Comparison of ENCODE assay signal across 25 cellular contexts in the genomic region with DNA sequence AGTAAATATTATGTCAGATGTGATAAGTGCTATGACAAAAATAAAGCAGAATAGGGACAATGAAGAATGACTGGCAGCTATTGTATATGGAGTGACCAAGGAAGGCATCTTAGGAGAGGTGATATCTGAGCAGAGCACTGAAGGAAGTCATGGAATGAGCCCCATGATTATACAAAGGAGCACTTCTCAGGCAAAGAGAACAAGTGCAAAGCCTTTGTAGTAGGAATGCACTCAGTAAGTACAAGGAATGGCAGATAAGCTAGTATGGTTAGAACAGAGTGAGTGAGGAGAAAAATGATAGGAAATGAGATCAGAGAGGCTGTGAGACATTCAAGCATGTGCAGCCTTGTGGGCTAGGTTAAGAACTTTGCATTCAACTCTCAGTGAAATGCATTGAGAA.
"Had no signal": no experiment of that assay in that cellular context is flagged by ENCODE, and none has a peak within 500 bp of the region (broad histone marks: within the 10 kb centered on the region; RNA-seq: fewer than 3 reads in every experiment).

No MANE protein-coding gene starts in this region.

- H3K9me3 ChIP-seq: heart left ventricle, lower lobe of right lung, neutrophil, ovary, right atrium auricular region, right lobe of liver, stomach, testis, thyroid gland, transverse colon, upper lobe of left lung had no signal

- H3K4me1 ChIP-seq: heart left ventricle, lower lobe of right lung, right atrium auricular region, right lobe of liver, stomach, testis, thyroid gland, transverse colon, upper lobe of left lung had no signal

- H3K27ac ChIP-seq: heart left ventricle, lower lobe of right lung, neutrophil, ovary, right atrium auricular region, right lobe of liver, stomach, testis, thyroid gland, transverse colon, upper lobe of left lung had no signal

- H3K4me2 ChIP-seq: smooth muscle cell had no signal

- DNase-seq: heart left ventricle; hypothalamus; immature natural killer cell; islet precursor cell; lower lobe of right lung; mammary epithelial cell; mesenchymal stem cell; naive thymus-derived CD8-positive, alpha-beta T cell; occipital lobe; ovary; right lobe of liver; stimulated activated CD4-positive, alpha-beta T cell treated with anti-CD3 and anti-CD28 coated beads, Interleukin-12 subunit alpha, Interleukin-12 subunit beta, amount 100 ng/mL, for 4 hours; stimulated activated CD4-positive, alpha-beta T cell treated with anti-CD3 and anti-CD28 coated beads, Interleukin-15, amount 100 ng/mL, for 24 hours; stimulated activated CD4-positive, alpha-beta T cell treated with anti-CD3 and anti-CD28 coated beads, Interleukin-2, amount 100 ng/mL, for 24 hours; stimulated activated CD4-positive, alpha-beta T cell treated with anti-CD3 and anti-CD28 coated beads, Interleukin-4, amount 100 ng/mL, for 1 hour; stimulated activated naive B cell treated with anti-CD40 and anti-IgM and Interleukin-4, amounts not matched to agents 10 μg/mL and 1 μg/mL and 100 μg/mL, for 72 hours; stimulated activated naive CD8-positive, alpha-beta T cell treated with anti-CD3 and anti-CD28 coated beads, Interleukin-15, Interleukin-2, amounts not matched to agents 100 U/mL and 50 U/mL, for 24 hours; stomach; testis; thyroid gland; transverse colon; upper lobe of left lung had no signal

- H3K4me3 ChIP-seq: heart left ventricle, lower lobe of right lung, ovary, right atrium auricular region, right lobe of liver, smooth muscle cell, stomach, testis, thyroid gland, transverse colon, upper lobe of left lung had no signal

- H3K36me3 ChIP-seq: heart left ventricle, lower lobe of right lung, neutrophil, ovary, right atrium auricular region, right lobe of liver, stomach, thyroid gland, transverse colon, upper lobe of left lung had no signal

- H3K27me3 ChIP-seq: heart left ventricle, neutrophil, ovary, right atrium auricular region, right lobe of liver, stomach, testis, thyroid gland, transverse colon, upper lobe of left lung had no signal
